In the genomic region with DNA sequence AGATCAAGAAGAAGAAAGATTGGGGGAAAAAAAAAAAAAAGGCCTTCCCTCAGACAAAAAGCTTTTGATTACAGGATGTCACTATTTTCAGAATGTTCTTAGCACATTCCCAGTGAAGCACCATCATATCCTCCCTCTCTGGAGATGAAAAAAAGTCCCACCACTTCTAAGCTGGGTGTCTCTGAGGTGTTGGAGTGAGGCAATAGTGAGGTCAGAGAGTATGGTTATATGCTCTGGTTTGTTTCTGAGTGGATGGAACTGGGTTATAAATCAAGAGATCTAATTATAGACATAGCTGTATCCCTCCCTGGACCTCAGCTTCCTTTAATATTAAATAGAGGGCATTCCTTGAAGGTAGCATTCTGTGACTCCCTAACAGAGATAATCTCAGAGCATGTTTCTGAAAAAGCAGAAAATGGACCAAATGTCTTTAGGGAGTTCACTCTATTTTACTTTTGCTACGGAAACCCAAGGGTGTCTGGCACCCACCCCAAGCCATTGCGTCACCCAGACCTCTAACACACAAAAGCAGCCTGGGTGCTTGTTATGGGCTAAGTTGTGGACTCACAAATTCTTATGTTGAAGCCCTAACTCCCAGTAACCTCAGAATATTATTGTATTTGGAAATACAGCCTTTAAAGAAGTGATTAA, we compare ENCODE assay signal across 14 cellular contexts.
DNase-seq lines count a peak whose midpoint lies in the region; ATAC-seq, FAIRE-seq and TF ChIP-seq lines count a peak whose summit lies in the region.
"Had no signal": no experiment of that assay in that cellular context is flagged by ENCODE, and none has a peak within 500 bp of the region (broad histone marks: within the 10 kb centered on the region; RNA-seq: fewer than 3 reads in every experiment).

No MANE protein-coding gene starts in this region.

- intact Hi-C loops in psoas muscle (cut with DNase I) (no loop called here), stomach (cut with DNase I; ENCODE audit: low total_unique reads) (no loop called here)

- WGBS in psoas muscle, 3 donors: 44 to 56% (median 48%) methylated on average over 2 of the region's 2 CpGs
- 65 to 90% (median 84%) methylated on average over 2 of the region's 2 CpGs for WGBS in stomach, 5 donors

- H3K27me3 ChIP-seq in psoas muscle (ENCODE audit: insufficient read depth in 3 of 3, low read length in 2 of 3) (no peaks in the 10 kb centered on the region), stomach (no peaks in the 10 kb centered on the region)
- H3K27me3 ChIP-seq: esophagus squamous epithelium had no signal

- no peaks in the 10 kb centered on the region for H3K36me3 ChIP-seq in psoas muscle (ENCODE audit: insufficient read depth in 1 of 2, low read depth in 1 of 2)
- no peaks in the 10 kb centered on the region for H3K36me3 ChIP-seq in stomach
- H3K36me3 ChIP-seq: esophagus squamous epithelium had no signal

- H3K9me3 ChIP-seq in psoas muscle (no peaks in the 10 kb centered on the region), stomach (no peaks in the 10 kb centered on the region)
- H3K9me3 ChIP-seq: esophagus squamous epithelium had no signal

- TF ChIP-seq CTCF in fibroblast of mammary gland (conservative IDR thresholded peaks at IDR 0.05; ENCODE audit: control insufficient read depth, insufficient read depth, low read depth, low read length) (no peak), psoas muscle (IDR thresholded peaks at IDR 0.05) (no peak), stomach (IDR thresholded peaks at IDR 0.05) (no peak)

- peaks cover 25% of the 10 kb centered on the region for H3K4me1 ChIP-seq in psoas muscle
- H3K4me1 ChIP-seq in stomach: peaks cover 17 to 57% (median 39%) of the 10 kb centered on the region in 4 donors

- peak; percentile 38 for FAIRE-seq in GM18507 (lab: Jason Lieb, UNC)

- H3K4me3 ChIP-seq in fibroblast of mammary gland (ENCODE audit: control insufficient read depth, low read depth, low read length): no peak overlapping the region
- no peak overlapping the region for H3K4me3 ChIP-seq in psoas muscle
- H3K4me3 ChIP-seq in stomach: no peak overlapping the region
- H3K4me3 ChIP-seq: esophagus squamous epithelium had no signal

- TF ChIP-seq POLR2A in stomach (IDR thresholded peaks at IDR 0.05): no peak

- TF ChIP-seq EP300 in stomach (IDR thresholded peaks at IDR 0.05): no peak

- ATAC-seq in psoas muscle (peak; percentile 65 to 84 (median 77)), GM21737 (IDR thresholded peaks at IDR 0.05; ENCODE audit: unreplicated experiment) (no peak), HG03196 (IDR thresholded peaks at IDR 0.05; ENCODE audit: unreplicated experiment) (no peak)
- ATAC-seq: HCT116 had no signal

- DNase-seq in GM18507 (ENCODE audit: extremely low spot score, insufficient read length, low read depth) (no peak), NOMO-1 (lab: John Stamatoyannopoulos, UW; ENCODE audit: unreplicated experiment in 2 of 2) (peak; percentile 10 to 58), fibroblast of mammary gland (ENCODE audit: low read depth) (peak; percentile 93), psoas muscle (peak; percentile 36 to 64), NCI-H1105 treated with DMSO at 0.1 percent for 48 hours (lab: John Stamatoyannopoulos, UW) (no peak), stomach (no peak)
- DNase-seq: activated CD4-positive, alpha-beta T cell treated with anti-CD3 and anti-CD28 coated beads, Interleukin-2, amount 10 ng/mL, durations not matched to agents 7 days and 5 days; esophagus squamous epithelium; NCI-H187 treated with DMSO at 0.1 percent for 48 hours; retina had no signal

- H3K27ac ChIP-seq in psoas muscle: no peak overlapping the region
- H3K27ac ChIP-seq in stomach: peak overlapping the region in 2 of 5 donors; percentile 25 to 79
- H3K27ac ChIP-seq: esophagus squamous epithelium, RWPE1 had no signal

Comparison
In these comparisons a context has a peak if more than half of its experiments do, and no peak if none do; other contexts are left out.
1. DNase-seq: peak in NOMO-1 (2 of 2), fibroblast of mammary gland (single experiment) and psoas muscle (2 of 2); none in GM18507 (single experiment), NCI-H1105 treated with DMSO at 0.1 percent for 48 hours (single experiment) and stomach (single experiment).
2. ATAC-seq: peak in psoas muscle (4 of 4); none in GM21737 (single experiment) and HG03196 (single experiment).